19 cellular contexts compared by ENCODE assay signal in the genomic region with DNA sequence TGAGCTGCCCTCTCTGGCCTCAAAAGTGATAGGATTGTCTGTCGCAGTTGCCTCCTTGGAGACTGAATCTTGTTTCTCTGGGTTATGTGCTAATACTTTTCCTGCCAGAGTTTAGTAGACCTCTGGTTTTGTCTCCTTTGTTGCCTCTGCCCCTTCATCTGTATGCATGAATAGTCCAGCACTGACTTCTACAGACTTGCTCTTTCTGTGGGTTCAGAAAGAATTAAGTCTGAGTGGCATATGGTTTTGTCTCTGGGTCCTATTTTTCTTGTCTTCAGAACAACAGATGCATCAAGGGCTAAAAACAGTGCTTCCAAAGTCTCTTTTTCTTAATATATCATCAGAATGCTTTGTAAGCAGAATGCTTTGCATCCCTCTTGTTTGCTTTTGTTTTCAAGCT.
DNase-seq lines count a peak whose midpoint lies in the region; ATAC-seq and TF ChIP-seq lines count a peak whose summit lies in the region.
"Had no signal": no experiment of that assay in that cellular context is flagged by ENCODE, and none has a peak within 500 bp of the region (broad histone marks: within the 10 kb centered on the region; RNA-seq: fewer than 3 reads in every experiment).

No MANE protein-coding gene starts in this region.

- no peaks in the 10 kb centered on the region for H3K9me3 ChIP-seq in MG63
- H3K9me3 ChIP-seq: SJSA1 had no signal

- no peaks in the 10 kb centered on the region for H3K27me3 ChIP-seq in MG63
- H3K27me3 ChIP-seq: BLaER1 treated with 17β-estradiol and CSF1 and Interleukin-3, amounts not matched to agents 10 nM and 100 nM; SJSA1 had no signal

- H3K9me3 Mint-ChIP-seq in brain: no peaks in the 10 kb centered on the region
- no peaks in the 10 kb centered on the region for H3K9me3 Mint-ChIP-seq in nephron progenitor cell
- H3K9me3 Mint-ChIP-seq: CD4-positive, alpha-beta T cell; IgD-negative memory B cell had no signal

- no peak overlapping the region for H3K4me3 ChIP-seq in MG63
- H3K4me3 ChIP-seq: BLaER1 treated with 17β-estradiol and CSF1 and Interleukin-3, amounts not matched to agents 10 nM and 100 nM; PC-9; SJSA1 had no signal

- peak overlapping the region in 3 of 5 experiments; percentile 19 to 56 (median 32) for H3K27ac Mint-ChIP-seq in brain
- peak overlapping the region; percentile 4 for H3K27ac Mint-ChIP-seq in nephron progenitor cell
- H3K27ac Mint-ChIP-seq: CD4-positive, alpha-beta T cell; IgD-negative memory B cell had no signal

- no peak overlapping the region for H3K4me3 Mint-ChIP-seq in brain
- no peak overlapping the region for H3K4me3 Mint-ChIP-seq in nephron progenitor cell
- H3K4me3 Mint-ChIP-seq: CD4-positive, alpha-beta T cell; IgD-negative memory B cell had no signal

- ATAC-seq in GM18511 (IDR thresholded peaks at IDR 0.05; ENCODE audit: unreplicated experiment): no peak
- ATAC-seq in GM18861 (IDR thresholded peaks at IDR 0.05; ENCODE audit: unreplicated experiment): no peak
- ATAC-seq: Right ventricle myocardium inferior had no signal

- TF ChIP-seq CTCF in brain (conservative IDR thresholded peaks at IDR 0.05): no peak
- no peak for TF ChIP-seq CTCF in nephron progenitor cell (IDR thresholded peaks at IDR 0.05)

- no peaks in the 10 kb centered on the region for H3K36me3 ChIP-seq in MG63
- H3K36me3 ChIP-seq: BLaER1 treated with 17β-estradiol and CSF1 and Interleukin-3, amounts not matched to agents 10 nM and 100 nM; SJSA1 had no signal

- H3K4me1 Mint-ChIP-seq in brain: peaks cover 29% of the 10 kb centered on the region
- H3K4me1 Mint-ChIP-seq in nephron progenitor cell: peaks cover 12% of the 10 kb centered on the region
- H3K4me1 Mint-ChIP-seq: IgD-negative memory B cell had no signal

- DNase-seq in kidney tubule cell (ENCODE audit: low spot score) (peak; percentile 13), nephron progenitor cell (no peak), renal cortical epithelial cell (ENCODE audit: low read depth) (peak; percentile 69), NCI-H1048 (lab: John Stamatoyannopoulos, UW) (no peak), MG63 (no peak)
- DNase-seq: CD4-positive, alpha-beta T cell; HCEC 1CT; NCI-H1105; NCI-H1436 treated with DMSO at 0.1 percent for 48 hours; NCI-H187 treated with DMSO at 0.1 percent for 48 hours; NCI-H526 treated with DMSO at 0.1 percent for 48 hours; PC-9 had no signal

- H3K36me3 Mint-ChIP-seq in brain: peaks cover 22% of the 10 kb centered on the region
- peaks cover 7% of the 10 kb centered on the region for H3K36me3 Mint-ChIP-seq in nephron progenitor cell (ENCODE audit: low read depth)
- H3K36me3 Mint-ChIP-seq: IgD-negative memory B cell had no signal

- H3K27me3 Mint-ChIP-seq in brain: no peaks in the 10 kb centered on the region
- H3K27me3 Mint-ChIP-seq in nephron progenitor cell (ENCODE audit: low read depth, poor library complexity): peaks cover 6% of the 10 kb centered on the region

Comparison
In these comparisons a context has a peak if more than half of its experiments do, and no peak if none do; other contexts are left out.
1. DNase-seq: peak in kidney tubule cell (single experiment) and renal cortical epithelial cell (single experiment); none in nephron progenitor cell (single experiment), NCI-H1048 (single experiment) and MG63 (single experiment).